ENCODE assay signal across 1 cellular context in the genomic region with DNA sequence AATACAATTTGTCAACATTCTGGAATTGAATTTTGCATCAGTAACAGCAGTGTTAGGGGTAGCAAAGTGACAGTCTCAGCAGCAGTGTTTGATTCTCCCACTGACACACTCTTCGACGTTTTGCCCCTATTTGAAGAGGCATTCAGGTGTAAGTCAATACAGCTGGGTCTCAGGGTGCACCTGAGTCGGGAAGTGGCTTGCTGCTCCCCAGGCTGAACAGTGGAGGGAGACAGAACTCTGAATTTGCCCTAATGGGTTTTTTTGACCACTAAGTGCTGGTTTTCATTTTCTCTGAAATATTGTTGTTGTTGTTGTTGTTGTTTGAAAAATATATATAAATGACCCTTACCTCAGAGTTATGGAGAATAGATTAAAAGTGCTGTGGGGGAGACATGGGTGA.
TF ChIP-seq lines count a peak whose summit lies in the region.

No MANE protein-coding gene starts in this region.

TF ChIP-seq in GM12878, 131 proteins besides CTCF, POLR2A, EP300 and RAD21:
- TF ChIP-seq, protein P1, sequence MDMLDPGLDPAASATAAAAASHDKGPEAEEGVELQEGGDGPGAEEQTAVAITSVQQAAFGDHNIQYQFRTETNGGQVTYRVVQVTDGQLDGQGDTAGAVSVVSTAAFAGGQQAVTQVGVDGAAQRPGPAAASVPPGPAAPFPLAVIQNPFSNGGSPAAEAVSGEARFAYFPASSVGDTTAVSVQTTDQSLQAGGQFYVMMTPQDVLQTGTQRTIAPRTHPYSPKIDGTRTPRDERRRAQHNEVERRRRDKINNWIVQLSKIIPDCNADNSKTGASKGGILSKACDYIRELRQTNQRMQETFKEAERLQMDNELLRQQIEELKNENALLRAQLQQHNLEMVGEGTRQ (IDR thresholded peaks at IDR 0.05; ENCODE audit: borderline replicate concordance, low read depth, low read length): no peak
- TF ChIP-seq RFX5 (IDR thresholded peaks at IDR 0.05; ENCODE audit: low read depth, low read length) (no peak), DPF2 (IDR thresholded peaks at IDR 0.05) (no peak), BCL11A (IDR thresholded peaks at IDR 0.05; ENCODE audit: low read depth, low read length) (no peak), PAX5 (IDR thresholded peaks at IDR 0.05; ENCODE audit: borderline replicate concordance, low read depth, low read length) (no peak), RUNX3 (IDR thresholded peaks at IDR 0.05; ENCODE audit: low read length) (no peak), HDGF (IDR thresholded peaks at IDR 0.05) (no peak), SRF (IDR thresholded peaks at IDR 0.05; ENCODE audit: low read depth in 2 of 2, low read length in 2 of 2) (no peak), PML (IDR thresholded peaks at IDR 0.05; ENCODE audit: low read length) (no peak), SUZ12 (IDR thresholded peaks at IDR 0.05; ENCODE audit: unreplicated experiment) (no peak), ETV6 (conservative IDR thresholded peaks at IDR 0.05 in 1 of 2, IDR thresholded peaks at IDR 0.05 in 1 of 2; ENCODE audit: borderline replicate concordance in 1 of 2, low read depth in 1 of 2) (no peak), ESRRA (IDR thresholded peaks at IDR 0.05; ENCODE audit: low read length) (no peak)
- TF ChIP-seq, protein P2, sequence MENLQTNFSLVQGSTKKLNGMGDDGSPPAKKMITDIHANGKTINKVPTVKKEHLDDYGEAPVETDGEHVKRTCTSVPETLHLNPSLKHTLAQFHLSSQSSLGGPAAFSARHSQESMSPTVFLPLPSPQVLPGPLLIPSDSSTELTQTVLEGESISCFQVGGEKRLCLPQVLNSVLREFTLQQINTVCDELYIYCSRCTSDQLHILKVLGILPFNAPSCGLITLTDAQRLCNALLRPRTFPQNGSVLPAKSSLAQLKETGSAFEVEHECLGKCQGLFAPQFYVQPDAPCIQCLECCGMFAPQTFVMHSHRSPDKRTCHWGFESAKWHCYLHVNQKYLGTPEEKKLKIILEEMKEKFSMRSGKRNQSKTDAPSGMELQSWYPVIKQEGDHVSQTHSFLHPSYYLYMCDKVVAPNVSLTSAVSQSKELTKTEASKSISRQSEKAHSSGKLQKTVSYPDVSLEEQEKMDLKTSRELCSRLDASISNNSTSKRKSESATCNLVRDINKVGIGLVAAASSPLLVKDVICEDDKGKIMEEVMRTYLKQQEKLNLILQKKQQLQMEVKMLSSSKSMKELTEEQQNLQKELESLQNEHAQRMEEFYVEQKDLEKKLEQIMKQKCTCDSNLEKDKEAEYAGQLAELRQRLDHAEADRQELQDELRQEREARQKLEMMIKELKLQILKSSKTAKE (IDR thresholded peaks at IDR 0.05; ENCODE audit: low read depth, poor library complexity, severe bottlenecking): no peak
